ENCODE assay signal across 11 cellular contexts in genomic region chr21:41833138-41834115, GRCh38. TPM values are rescaled to one million over a fixed set of nuclear protein-coding genes. Genes with fewer than 3 reads are reported as not detected.
DNase-seq lines count a peak whose midpoint lies in the region; ATAC-seq and TF ChIP-seq lines count a peak whose summit lies in the region.
"Had no signal": no experiment of that assay in that cellular context is flagged by ENCODE, and none has a peak within 500 bp of the region (broad histone marks: within the 10 kb centered on the region; RNA-seq: fewer than 3 reads in every experiment).

No MANE protein-coding gene starts in this region.

- WGBS in endodermal cell (ENCODE audit: insufficient coverage in 1 of 2, insufficient read length in 1 of 2), 2 experiments: 91 to 96% methylated on average over 11 to 18 of the region's 19 CpGs

- H3K9ac ChIP-seq in endodermal cell (ENCODE audit: extremely low read depth, low read length, poor library complexity, severe bottlenecking): no peak overlapping the region

- no peak overlapping the region for H3K27ac ChIP-seq in endodermal cell (ENCODE audit: low read depth, low read length)
- H3K27ac ChIP-seq: pancreas had no signal

- no peaks in the 10 kb centered on the region for H3K9me3 Mint-ChIP-seq in stimulated activated naive B cell treated with anti-CD40 and anti-IgM and Interleukin-4, amounts not matched to agents 10 μg/mL and 1 μg/mL and 100 μg/mL, for 72 hours
- no peaks in the 10 kb centered on the region for H3K9me3 Mint-ChIP-seq in endodermal cell

- no peaks in the 10 kb centered on the region for H3K27me3 ChIP-seq in endodermal cell (ENCODE audit: control insufficient read depth, insufficient read depth, low read length, poor library complexity, severe bottlenecking)
- H3K27me3 ChIP-seq: pancreas had no signal

- peak; percentile 48 for ATAC-seq in GM18873 (IDR thresholded peaks at IDR 0.05; ENCODE audit: low FRiP score, unreplicated experiment)
- peak; percentile 56 for ATAC-seq in GM21529 (IDR thresholded peaks at IDR 0.05; ENCODE audit: unreplicated experiment)
- ATAC-seq in HG03280 (IDR thresholded peaks at IDR 0.05; ENCODE audit: unreplicated experiment): peak; percentile 77
- ATAC-seq in stimulated activated naive B cell treated with anti-CD40 and anti-IgM and Interleukin-4, amounts not matched to agents 10 μg/mL and 1 μg/mL and 100 μg/mL, for 72 hours (replicated peaks): peak; percentile 77 to 87
- ATAC-seq: left cardiac atrium, pancreas had no signal

- no peaks in the 10 kb centered on the region for H3K27me3 Mint-ChIP-seq in stimulated activated naive B cell treated with anti-CD40 and anti-IgM and Interleukin-4, amounts not matched to agents 10 μg/mL and 1 μg/mL and 100 μg/mL, for 72 hours
- no peaks in the 10 kb centered on the region for H3K27me3 Mint-ChIP-seq in endodermal cell (ENCODE audit: insufficient read depth)

- H3K9me3 ChIP-seq in endodermal cell (ENCODE audit: control insufficient read depth, low read length): no peaks in the 10 kb centered on the region
- H3K9me3 ChIP-seq: pancreas had no signal

- H3K4me1 ChIP-seq in endodermal cell (ENCODE audit: control insufficient read depth, insufficient read depth, low read length): no peaks in the 10 kb centered on the region
- H3K4me1 ChIP-seq: pancreas had no signal

- no peak for DNase-seq in stimulated activated naive B cell treated with anti-CD40 and anti-IgM and Interleukin-4, amounts not matched to agents 10 μg/mL and 1 μg/mL and 100 μg/mL, for 72 hours
- DNase-seq in OCI-M1 (lab: John Stamatoyannopoulos, UW): no peak
- no peak for DNase-seq in endodermal cell
- DNase-seq in NCI-H69 (lab: John Stamatoyannopoulos, UW): no peak
- DNase-seq: activated CD4-positive, alpha-beta T cell treated with anti-CD3 and anti-CD28 coated beads, Interleukin-2, amount 50 U/mL, for 4 hours; EL; left cardiac atrium had no signal

- H3K4me3 ChIP-seq in endodermal cell (ENCODE audit: low read length): no peak overlapping the region
- H3K4me3 ChIP-seq: pancreas had no signal

- H3K36me3 ChIP-seq in endodermal cell (ENCODE audit: control insufficient read depth, insufficient read depth, low read length): peaks cover 32% of the 10 kb centered on the region

- no peak for TF ChIP-seq CTCF in endodermal cell (conservative IDR thresholded peaks at IDR 0.05)

- peak overlapping the region in 1 of 2 donors; percentile 7 for H3K4me3 Mint-ChIP-seq in stimulated activated naive B cell treated with anti-CD40 and anti-IgM and Interleukin-4, amounts not matched to agents 10 μg/mL and 1 μg/mL and 100 μg/mL, for 72 hours
- no peak overlapping the region for H3K4me3 Mint-ChIP-seq in endodermal cell

- H3K36me3 Mint-ChIP-seq in stimulated activated naive B cell treated with anti-CD40 and anti-IgM and Interleukin-4, amounts not matched to agents 10 μg/mL and 1 μg/mL and 100 μg/mL, for 72 hours: peaks cover 21 to 35% of the 10 kb centered on the region in 2 donors
- H3K36me3 Mint-ChIP-seq in endodermal cell (ENCODE audit: low read depth): peaks cover 28% of the 10 kb centered on the region

- peaks cover 4 to 17% of the 10 kb centered on the region in 2 donors for H3K4me1 Mint-ChIP-seq in stimulated activated naive B cell treated with anti-CD40 and anti-IgM and Interleukin-4, amounts not matched to agents 10 μg/mL and 1 μg/mL and 100 μg/mL, for 72 hours
- peaks cover 3% of the 10 kb centered on the region for H3K4me1 Mint-ChIP-seq in endodermal cell

- no peak overlapping the region for H3K27ac Mint-ChIP-seq in stimulated activated naive B cell treated with anti-CD40 and anti-IgM and Interleukin-4, amounts not matched to agents 10 μg/mL and 1 μg/mL and 100 μg/mL, for 72 hours
- no peak overlapping the region for H3K27ac Mint-ChIP-seq in endodermal cell

RNA-seq across cellular contexts. Expression of gene PRDM15, which starts 45.7 kb away (rescaled TPM):
- total RNA-seq in endodermal cell: 10 to 100 TPM in 1 of 2 donors, 1 to 10 TPM in 1; 8.8 to 10.1 TPM
- polyA plus RNA-seq in endodermal cell (2013, experiment 1 of 2): 8.4 TPM
- polyA plus RNA-seq in endodermal cell (2013, experiment 2 of 2): 10.4 TPM
